ENCODE assay signal across 27 cellular contexts in the genomic region with DNA sequence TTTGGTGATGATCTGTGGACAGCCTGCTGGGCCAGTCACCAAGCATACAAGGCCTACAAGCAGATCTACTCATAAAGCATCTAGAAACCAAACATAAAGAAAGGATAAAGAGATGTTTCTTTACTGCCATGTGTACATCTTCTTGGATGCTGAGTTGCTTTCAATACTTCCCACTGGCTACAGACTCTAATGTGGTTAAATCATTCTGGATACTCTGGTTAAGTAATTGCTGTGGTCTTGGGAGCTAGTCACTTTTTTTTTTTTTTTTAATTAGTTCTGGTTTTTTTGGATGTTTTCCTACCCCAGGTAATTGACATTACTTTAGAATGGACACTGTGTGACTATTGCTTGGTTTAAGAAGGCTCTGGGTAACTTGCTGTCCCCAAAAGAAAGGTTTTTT.
"Had no signal": no experiment of that assay in that cellular context is flagged by ENCODE, and none has a peak within 500 bp of the region (broad histone marks: within the 10 kb centered on the region; RNA-seq: fewer than 3 reads in every experiment).

No MANE protein-coding gene starts in this region.

- DNase-seq: activated CD4-positive, alpha-beta memory T cell treated with anti-CD3 and anti-CD28 coated beads for 36 hours; activated CD4-positive, alpha-beta T cell treated with anti-CD3 and anti-CD28 coated beads, Interleukin-2, amount 10 ng/mL, durations not matched to agents 7 days and 5 days; activated CD4-positive, CD25-positive, alpha-beta regulatory T cell; activated CD8-positive, alpha-beta memory T cell treated with anti-CD3 and anti-CD28 coated beads for 24 hours; activated effector memory CD4-positive, alpha-beta T cell treated with anti-CD3 and anti-CD28 coated beads, Interleukin-2, amount 50 U/mL, for 16 hours; activated naive CD4-positive, alpha-beta T cell treated with Interleukin-2 at 50 U/mL for 16 hours; activated T-cell treated with anti-CD3 and anti-CD28 coated beads, Interleukin-2, amount 50 U/mL, for 4 hours; colonic mucosa; Kasumi-1; KBM-7; NCI-H1048; NCI-H146; NCI-H187 treated with DMSO at 0.1 percent for 48 hours; NCI-H2081 treated with DMSO at 0.1 percent for 48 hours; NCI-H2171; NCI-H2227 treated with DMSO at 0.1 percent for 48 hours; NCI-H446 treated with DMSO at 0.1 percent for 48 hours; NCI-H524 treated with DMSO at 0.1 percent for 48 hours; NCI-H748 treated with DMSO at 0.1 percent for 48 hours; OCI-M1; Right ventricle myocardium superior had no signal

- H3K27ac ChIP-seq: colonic mucosa, RWPE1, SJSA1, VCaP had no signal

- H3K4me1 ChIP-seq: colonic mucosa had no signal

- H3K9me3 Mint-ChIP-seq: activated CD4-positive, alpha-beta memory T cell treated with anti-CD3 and anti-CD28 coated beads for 36 hours; activated T-cell treated with anti-CD3 and anti-CD28 coated beads, Interleukin-2, amount 50 U/mL, for 4 hours; T-helper 1 cell treated with Interleukin-12 subunit alpha and Interleukin-12 subunit beta and Interleukin-4 antibody, amounts not matched to agents 30 μg/mL and 1 μg/mL, for 36 hours had no signal

- H3K36me3 ChIP-seq: colonic mucosa, SJSA1 had no signal

- H3K4me3 ChIP-seq: colonic mucosa, SJSA1 had no signal

- H3K27ac Mint-ChIP-seq: activated CD4-positive, alpha-beta memory T cell treated with anti-CD3 and anti-CD28 coated beads for 36 hours; activated CD4-positive, alpha-beta T cell treated with anti-CD3 and anti-CD28 coated beads, Interleukin-2, amount 10 ng/mL, durations not matched to agents 7 days and 5 days; activated naive CD8-positive, alpha-beta T cell; T-helper 1 cell treated with Interleukin-12 subunit alpha and Interleukin-12 subunit beta and Interleukin-4 antibody, amounts not matched to agents 30 μg/mL and 1 μg/mL, for 36 hours had no signal

- H3K9me3 ChIP-seq: colonic mucosa, SJSA1 had no signal

- H3K27me3 ChIP-seq: colonic mucosa, SJSA1 had no signal

- ATAC-seq: activated T-cell treated with anti-CD3 and anti-CD28 coated beads, Interleukin-2, amount 50 U/mL, for 4 hours; Panc1 had no signal

- H3K36me3 Mint-ChIP-seq: activated CD4-positive, alpha-beta memory T cell treated with anti-CD3 and anti-CD28 coated beads for 36 hours; activated naive CD8-positive, alpha-beta T cell had no signal
